Comparison of ENCODE assay signal across 8 cellular contexts in genomic region chr6:159107451-159108260, GRCh38.
DNase-seq lines count a peak whose midpoint lies in the region; ATAC-seq and TF ChIP-seq lines count a peak whose summit lies in the region.

No MANE protein-coding gene starts in this region.

- H3K27me3 Mint-ChIP-seq in activated naive CD8-positive, alpha-beta T cell treated with anti-CD3 and anti-CD28 coated beads, Interleukin-2, amount 50 U/mL, for 24 hours: no peaks in the 10 kb centered on the region

- H3K4me1 Mint-ChIP-seq in activated naive CD8-positive, alpha-beta T cell treated with anti-CD3 and anti-CD28 coated beads, Interleukin-2, amount 50 U/mL, for 24 hours: peaks cover 79% of the 10 kb centered on the region

- H3K4me1 ChIP-seq in osteoblast (ENCODE audit: insufficient read depth, low read length): no peaks in the 10 kb centered on the region

- no peaks in the 10 kb centered on the region for H4K20me1 ChIP-seq in osteoblast (ENCODE audit: insufficient read depth, low read length)

- no peak for TF ChIP-seq CTCF in osteoblast (IDR thresholded peaks at IDR 0.05; ENCODE audit: extremely low read depth, low read depth, low read length)

- H3K79me2 ChIP-seq in osteoblast (ENCODE audit: insufficient read depth, low read length): no peaks in the 10 kb centered on the region

- no peaks in the 10 kb centered on the region for H3K9me3 Mint-ChIP-seq in activated naive CD8-positive, alpha-beta T cell treated with anti-CD3 and anti-CD28 coated beads, Interleukin-2, amount 50 U/mL, for 24 hours

- no peaks in the 10 kb centered on the region for H3K36me3 ChIP-seq in osteoblast (ENCODE audit: insufficient read depth, low read length)

- H3K27ac Mint-ChIP-seq in activated naive CD8-positive, alpha-beta T cell treated with anti-CD3 and anti-CD28 coated beads, Interleukin-2, amount 50 U/mL, for 24 hours: peak overlapping the region; percentile 93

- no peak overlapping the region for H3K4me2 ChIP-seq in osteoblast (ENCODE audit: insufficient read depth, low read length)

- H3K27ac ChIP-seq in osteoblast (ENCODE audit: low read depth, low read length): no peak overlapping the region

- no peaks in the 10 kb centered on the region for H3K9me3 ChIP-seq in osteoblast (ENCODE audit: low read depth, low read length)

- DNase-seq in RPMI8226: peak; percentile 80
- no peak for DNase-seq in activated naive CD8-positive, alpha-beta T cell treated with anti-CD3 and anti-CD28 coated beads, Interleukin-2, amount 50 U/mL, for 24 hours
- DNase-seq in stimulated activated CD8-positive, alpha-beta memory T cell treated with anti-CD3 and anti-CD28 coated beads, Interleukin-12 subunit alpha, Interleukin-12 subunit beta, amount 100 ng/mL, for 4 hours (ENCODE audit: low read depth): peak; percentile 30
- DNase-seq in osteoblast (ENCODE audit: insufficient read length, low spot score, missing footprints): no peak
- DNase-seq in OCI-M2 (lab: John Stamatoyannopoulos, UW; ENCODE audit: unreplicated experiment): no peak
- DNase-seq in HuH-7.5 (ENCODE audit: low spot score): no peak

- no peak overlapping the region for H2AFZ ChIP-seq in osteoblast (ENCODE audit: low read length)

- H3K36me3 Mint-ChIP-seq in activated naive CD8-positive, alpha-beta T cell treated with anti-CD3 and anti-CD28 coated beads, Interleukin-2, amount 50 U/mL, for 24 hours (ENCODE audit: low read depth): no peaks in the 10 kb centered on the region

- peak overlapping the region; percentile 81 for H3K4me3 Mint-ChIP-seq in activated naive CD8-positive, alpha-beta T cell treated with anti-CD3 and anti-CD28 coated beads, Interleukin-2, amount 50 U/mL, for 24 hours

- peak; percentile 29 for ATAC-seq in GM18517 (IDR thresholded peaks at IDR 0.05; ENCODE audit: unreplicated experiment)
- peak; percentile 56 for ATAC-seq in activated naive CD8-positive, alpha-beta T cell treated with anti-CD3 and anti-CD28 coated beads, Interleukin-2, amount 50 U/mL, for 24 hours
- no peak for ATAC-seq in GM19452 (IDR thresholded peaks at IDR 0.05; ENCODE audit: unreplicated experiment)

- no peak overlapping the region for H3K4me3 ChIP-seq in osteoblast (ENCODE audit: insufficient read depth, low read length)

- peaks cover 8% of the 10 kb centered on the region for H3K27me3 ChIP-seq in osteoblast (ENCODE audit: insufficient read depth, low read length)

Comparison
In these comparisons a context has a peak if more than half of its experiments do, and no peak if none do; other contexts are left out.
1. DNase-seq: peak in RPMI8226 (single experiment) and stimulated activated CD8-positive, alpha-beta memory T cell treated with anti-CD3 and anti-CD28 coated beads, Interleukin-12 subunit alpha, Interleukin-12 subunit beta, amount 100 ng/mL, for 4 hours (single experiment); none in activated naive CD8-positive, alpha-beta T cell treated with anti-CD3 and anti-CD28 coated beads, Interleukin-2, amount 50 U/mL, for 24 hours (single experiment), osteoblast (single experiment), OCI-M2 (single experiment) and HuH-7.5 (single experiment).